ENCODE assay signal across 8 cellular contexts in genomic region chr9:128551652-128552152, GRCh38. TPM values are rescaled to one million over a fixed set of nuclear protein-coding genes. Genes with fewer than 3 reads are reported as not detected.
A peak's percentile ranks its signal among the peaks of the same experiment; 100 is the strongest.
DNase-seq lines count a peak whose midpoint lies in the region; TF ChIP-seq lines count a peak whose summit lies in the region.

No MANE protein-coding gene starts in this region.

- peak; percentile 83 for DNase-seq in HPDE6-E6E7 (ENCODE audit: extremely low spot score)
- DNase-seq in mammary epithelial cell = no peak
- DNase-seq in NCI-H345 (lab: John Stamatoyannopoulos, UW) = no peak
- DNase-seq in NCI-H2171 (lab: John Stamatoyannopoulos, UW) = no peak
- DNase-seq in NCI-H774 (lab: John Stamatoyannopoulos, UW) = no peak
- no peak for DNase-seq in AG08395 (ENCODE audit: low spot score)

- in situ Hi-C loops in mammary epithelial cell (cut with MboI; ENCODE audit: low sequenced_read_pairs in 2 of 2) = loop anchor here in 1 of 2 donors (10.0 kb wide), 1 partner anchor 117 kb away; no protein-coding TSS in a partner anchor

- WGBS in mammary epithelial cell (ENCODE audit: low coverage, missing lambda C conversion rate) = 0% methylated on average over 11 of the region's 22 CpGs

- H3K4me3 ChIP-seq in BLaER1 treated with 17β-estradiol and CSF1 and Interleukin-3, amounts not matched to agents 10 nM and 100 nM = peak overlapping the region; percentile 89 to 99 (median 98)
- H3K4me3 ChIP-seq in mammary epithelial cell (replicated peaks in 1 of 3; ENCODE audit: insufficient read depth in 1 of 3, low read depth in 2 of 3, low read length in 3 of 3) = peak overlapping the region; percentile 42 to 88 (median 60)
- peak overlapping the region; percentile 80 for H3K4me3 ChIP-seq in mononuclear cell (ENCODE audit: low read length)

- dilution Hi-C loops in mammary epithelial cell (cut with HindIII; ENCODE audit: low sequenced_read_pairs) = loop anchor here (5.0 kb wide), 1 partner anchor 136 kb away; the partner anchor contains the start of gene SET

- peak overlapping the region; percentile 77 to 95 (median 88) for H3K4me2 ChIP-seq in BLaER1 treated with 17β-estradiol and CSF1 and Interleukin-3, amounts not matched to agents 10 nM and 100 nM
- peak overlapping the region; percentile 88 for H3K4me2 ChIP-seq in mammary epithelial cell (ENCODE audit: insufficient read depth, low read depth, low read length)

- H3K27ac ChIP-seq in BLaER1 treated with 17β-estradiol and CSF1 and Interleukin-3, amounts not matched to agents 10 nM and 100 nM = peak overlapping the region; percentile 63 to 90 (median 84)
- H3K27ac ChIP-seq in mammary epithelial cell (ENCODE audit: insufficient read depth, low read depth, low read length) = peak overlapping the region; percentile 69

- H3K4me1 ChIP-seq in BLaER1 treated with 17β-estradiol and CSF1 and Interleukin-3, amounts not matched to agents 10 nM and 100 nM = peaks cover 51 to 64% (median 53%) of the 10 kb centered on the region in 10 experiments
- peaks cover 48% of the 10 kb centered on the region for H3K4me1 ChIP-seq in mammary epithelial cell (ENCODE audit: insufficient read depth, low read length)
- H3K4me1 ChIP-seq in mononuclear cell (ENCODE audit: insufficient read depth, low read length) = peaks cover 55% of the 10 kb centered on the region

- CTCF ChIA-PET in mammary epithelial cell (lab: Charles Lee; ENCODE audit: low non-redundant PET) = interaction anchor here (0.5 kb wide), 1 partner anchor 131 kb away, joined by 7 read pairs; the partner anchor contains the start of gene CERCAM

- BruUV-seq in mammary epithelial cell (replicated peaks; lab: Mats Ljungman, UMichigan) = TSS peak; percentile 86

- peaks cover 42% of the 10 kb centered on the region for H3K79me2 ChIP-seq in mammary epithelial cell (ENCODE audit: insufficient read depth, low read length)

- H3K27me3 ChIP-seq in BLaER1 treated with 17β-estradiol and CSF1 and Interleukin-3, amounts not matched to agents 10 nM and 100 nM = no peaks in the 10 kb centered on the region
- H3K27me3 ChIP-seq in mammary epithelial cell (ENCODE audit: insufficient read depth, low read length) = no peaks in the 10 kb centered on the region
- H3K27me3 ChIP-seq in mononuclear cell (ENCODE audit: insufficient read depth, low read length) = no peaks in the 10 kb centered on the region

- H4K20me1 ChIP-seq in BLaER1 treated with 17β-estradiol and CSF1 and Interleukin-3, amounts not matched to agents 10 nM and 100 nM = peaks cover 29 to 43% (median 39%) of the 10 kb centered on the region in 11 experiments
- H4K20me1 ChIP-seq in mammary epithelial cell (ENCODE audit: insufficient read depth, low read length) = no peaks in the 10 kb centered on the region

- H2AFZ ChIP-seq in mammary epithelial cell (ENCODE audit: low read depth, low read length) = peak overlapping the region; percentile 83

- no peaks in the 10 kb centered on the region for H3K9me3 ChIP-seq in BLaER1 treated with 17β-estradiol and CSF1 and Interleukin-3, amounts not matched to agents 10 nM and 100 nM (replicated peaks in 1 of 11)
- no peaks in the 10 kb centered on the region for H3K9me3 ChIP-seq in mammary epithelial cell (replicated peaks; ENCODE audit: insufficient read depth, low read length)
- no peaks in the 10 kb centered on the region for H3K9me3 ChIP-seq in mononuclear cell (ENCODE audit: low read depth, low read length)

- H3K9ac ChIP-seq in BLaER1 treated with 17β-estradiol and CSF1 and Interleukin-3, amounts not matched to agents 10 nM and 100 nM = peak overlapping the region; percentile 86 to 97 (median 92)
- peak overlapping the region; percentile 80 for H3K9ac ChIP-seq in mammary epithelial cell (ENCODE audit: insufficient read depth, low read length)

- TF ChIP-seq CTCF in mammary epithelial cell (conservative IDR thresholded peaks at IDR 0.05 in 1 of 2, IDR thresholded peaks at IDR 0.05 in 1 of 2; ENCODE audit: extremely low read depth in 1 of 2, insufficient read depth in 1 of 2, low read depth in 1 of 2, low read length in 2 of 2) = no peak

- intact Hi-C loops in mammary epithelial cell (cut with micrococcal nuclease) = loop anchor here (1.0 to 10.0 kb wide), 4 partner anchors 47 to 277 kb away; partner anchors contain the start of genes GLE1, GOLGA2, ODF2 and SWI5

- peaks cover 0 to 3% (median 0%) of the 10 kb centered on the region in 11 experiments; a peak in 3 of 22 replicates for H3K36me3 ChIP-seq in BLaER1 treated with 17β-estradiol and CSF1 and Interleukin-3, amounts not matched to agents 10 nM and 100 nM
- no peaks in the 10 kb centered on the region for H3K36me3 ChIP-seq in mammary epithelial cell (ENCODE audit: insufficient read depth, low read length)

RNA-seq across cellular contexts. Expression of gene SPTAN1, which starts 0.7 kb away (rescaled TPM):
- total RNA-seq in mammary epithelial cell (100 to 1,000 TPM; 257 to 307 TPM), mononuclear cell (200 TPM)
- polyA plus RNA-seq in mammary epithelial cell = 97.7 TPM
- polyA minus RNA-seq in mammary epithelial cell = 1,181 TPM

RNA-seq across cellular contexts. Expression of gene GLE1, which starts 47.2 kb away (rescaled TPM):
- total RNA-seq in mammary epithelial cell (10 to 100 TPM; 19.7 to 28.8 TPM), mononuclear cell (12.7 TPM)
- polyA plus RNA-seq in mammary epithelial cell = 21.9 TPM
- 29.4 TPM for polyA minus RNA-seq in mammary epithelial cell
